8 cellular contexts compared by ENCODE assay signal in the genomic region with DNA sequence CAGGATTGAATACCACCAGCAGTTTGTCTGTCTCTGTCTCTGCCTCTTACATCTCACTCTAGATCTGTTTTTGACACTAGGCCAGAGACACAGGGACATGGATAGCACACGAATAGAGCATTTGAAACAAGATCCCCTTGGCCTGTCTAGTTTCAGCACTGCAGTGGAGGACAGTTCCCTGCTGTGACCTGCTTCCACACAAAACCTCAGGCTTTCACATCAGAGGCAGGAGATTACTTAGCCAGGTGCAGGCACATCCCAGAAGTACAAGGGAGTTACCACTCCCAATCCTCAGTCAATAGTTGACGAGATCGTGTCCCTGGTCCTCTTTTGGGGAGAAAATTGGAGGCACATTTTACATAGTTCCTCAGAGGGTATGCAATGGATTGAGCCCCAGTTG.
DNase-seq lines count a peak whose midpoint lies in the region; ATAC-seq lines count a peak whose summit lies in the region.

No MANE protein-coding gene starts in this region.

- DNase-seq in NCI-H187 treated with DMSO at 0.1 percent for 48 hours (lab: John Stamatoyannopoulos, UW), result peak; percentile 6
- no peak for DNase-seq in NCI-H187 (lab: John Stamatoyannopoulos, UW)
- DNase-seq in RKO (ENCODE audit: low spot score), result peak; percentile 40
- DNase-seq in fibroblast of peridontal ligament (ENCODE audit: extremely low read depth), result peak; percentile 26
- peak; percentile 20 for DNase-seq in stimulated activated CD4-positive, alpha-beta T cell treated with anti-CD3 and anti-CD28 coated beads, Interleukin-2, amount 100 ng/mL, for 24 hours
- no peak for DNase-seq in 8988T

- ATAC-seq in HG03354 (IDR thresholded peaks at IDR 0.05; ENCODE audit: poor library complexity, severe bottlenecking, unreplicated experiment), result no peak
- no peak for ATAC-seq in GM18870 (IDR thresholded peaks at IDR 0.05; ENCODE audit: unreplicated experiment)

Comparison
In these comparisons a context has a peak if more than half of its experiments do, and no peak if none do; other contexts are left out.
1. DNase-seq: peak in NCI-H187 treated with DMSO at 0.1 percent for 48 hours (single experiment), RKO (single experiment), fibroblast of peridontal ligament (single experiment) and stimulated activated CD4-positive, alpha-beta T cell treated with anti-CD3 and anti-CD28 coated beads, Interleukin-2, amount 100 ng/mL, for 24 hours (2 of 2); none in NCI-H187 (0 of 2) and 8988T (single experiment).